ENCODE assay signal across 9 cellular contexts in the genomic region with DNA sequence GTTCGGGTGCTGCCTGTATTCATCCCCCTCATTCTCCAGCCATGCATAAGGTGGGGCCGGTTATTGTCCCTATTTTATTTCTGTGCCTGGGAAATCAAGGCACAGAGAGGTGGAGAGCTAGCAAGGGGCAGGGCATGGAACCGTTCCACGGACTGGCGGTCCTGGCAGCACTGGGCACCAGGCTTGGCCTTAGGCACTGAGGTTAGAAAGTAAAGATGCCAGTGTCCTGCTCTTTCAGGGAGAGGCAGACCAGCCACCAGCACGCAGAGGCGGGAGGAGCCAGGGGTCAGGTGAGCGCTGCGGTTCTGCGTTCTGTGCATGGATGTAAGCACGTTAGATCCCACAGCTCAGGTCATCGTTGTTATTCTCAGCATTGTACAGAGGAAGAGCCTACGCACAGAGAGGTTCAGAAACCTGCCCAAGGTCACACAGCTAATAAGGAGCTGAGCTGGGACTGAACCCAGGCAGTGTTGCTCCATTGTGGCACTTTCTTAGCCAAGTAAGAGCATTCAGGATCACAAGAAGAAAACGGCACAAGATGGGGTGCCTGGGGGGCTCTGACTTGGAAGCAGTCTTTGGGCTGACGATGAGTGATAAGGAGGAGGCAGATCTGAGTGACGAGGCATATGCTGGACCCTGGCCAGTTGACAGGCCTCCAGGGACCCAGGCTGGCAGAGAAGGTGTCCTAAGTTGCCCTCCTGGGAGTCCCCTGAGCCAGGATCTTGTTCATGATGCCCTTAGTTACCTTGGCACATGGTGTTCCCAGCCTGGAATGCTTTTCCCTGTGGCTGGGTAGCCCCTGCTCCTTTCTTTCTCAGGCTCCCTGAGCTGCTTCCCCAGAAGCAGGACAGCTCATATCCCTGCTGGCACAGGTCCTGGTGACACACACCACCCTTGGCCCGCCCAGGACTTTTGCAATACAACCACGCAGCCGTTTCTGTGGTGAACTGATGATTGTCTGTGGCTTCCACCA. TPM values are rescaled to one million over a fixed set of nuclear protein-coding genes. Genes with fewer than 3 reads are reported as not detected.
DNase-seq lines count a peak whose midpoint lies in the region; ATAC-seq and TF ChIP-seq lines count a peak whose summit lies in the region.
"Had no signal": no experiment of that assay in that cellular context is flagged by ENCODE, and none has a peak within 500 bp of the region (broad histone marks: within the 10 kb centered on the region; RNA-seq: fewer than 3 reads in every experiment).

No MANE protein-coding gene starts in this region.

- no peaks in the 10 kb centered on the region for H3K4me1 Mint-ChIP-seq in brain
- peaks cover 3% of the 10 kb centered on the region for H3K4me1 Mint-ChIP-seq in endothelial cell (ENCODE audit: unreplicated experiment)
- peaks cover 8% of the 10 kb centered on the region for H3K4me1 Mint-ChIP-seq in nephron progenitor cell

- H3K9me3 Mint-ChIP-seq in brain (no peaks in the 10 kb centered on the region), endothelial cell (ENCODE audit: unreplicated experiment) (no peaks in the 10 kb centered on the region), nephron progenitor cell (no peaks in the 10 kb centered on the region)

- H3K27ac Mint-ChIP-seq in brain (peak overlapping the region in 3 of 5 experiments; percentile 12 to 97 (median 87)), endothelial cell (ENCODE audit: unreplicated experiment) (no peak overlapping the region), nephron progenitor cell (no peak overlapping the region)

- peaks cover 17 to 47% (median 29%) of the 10 kb centered on the region in 4 donors for H3K4me1 ChIP-seq in upper lobe of left lung

- no peaks in the 10 kb centered on the region for H3K9me3 ChIP-seq in upper lobe of left lung

- H3K36me3 Mint-ChIP-seq in brain (peaks cover 30% of the 10 kb centered on the region), endothelial cell (ENCODE audit: low read depth, unreplicated experiment) (peaks cover 17% of the 10 kb centered on the region), nephron progenitor cell (ENCODE audit: low read depth) (peaks cover 14% of the 10 kb centered on the region)

- peak in 2 of 4 donors; percentile 65 to 69 for TF ChIP-seq EP300 in upper lobe of left lung (IDR thresholded peaks at IDR 0.05)

- WGBS in upper lobe of left lung, 2 donors, result 68 to 73% methylated on average over 14 to 19 of the region's 19 CpGs

- no peak for TF ChIP-seq POLR2A in upper lobe of left lung (IDR thresholded peaks at IDR 0.05)

- peak overlapping the region in 3 of 4 donors; percentile 43 to 76 (median 65) for H3K27ac ChIP-seq in upper lobe of left lung
- H3K27ac ChIP-seq: 22Rv1 had no signal

- peaks cover 0 to 51% (median 35%) of the 10 kb centered on the region in 4 donors for H3K36me3 ChIP-seq in upper lobe of left lung

- H3K4me3 Mint-ChIP-seq in brain (no peak overlapping the region), endothelial cell (ENCODE audit: unreplicated experiment) (no peak overlapping the region), nephron progenitor cell (no peak overlapping the region)

- DNase-seq in DMS 273 (lab: John Stamatoyannopoulos, UW; ENCODE audit: unreplicated experiment) (peak; percentile 39), DMS 273 treated with DMSO at 0.1 percent for 48 hours (lab: John Stamatoyannopoulos, UW) (no peak), kidney tubule cell (ENCODE audit: low spot score) (peak; percentile 87), upper lobe of left lung (peak; percentile 60 to 79), endothelial cell (ENCODE audit: low spot score) (no peak), OCI-M2 (lab: John Stamatoyannopoulos, UW; ENCODE audit: unreplicated experiment) (no peak), nephron progenitor cell (no peak)

- H3K27me3 ChIP-seq in upper lobe of left lung, result no peaks in the 10 kb centered on the region

- H3K4me3 ChIP-seq in upper lobe of left lung, result no peak overlapping the region

- TF ChIP-seq CTCF in brain (conservative IDR thresholded peaks at IDR 0.05), result no peak
- TF ChIP-seq CTCF in upper lobe of left lung (IDR thresholded peaks at IDR 0.05), result no peak
- TF ChIP-seq CTCF in endothelial cell (IDR thresholded peaks at IDR 0.05; ENCODE audit: unreplicated experiment), result no peak
- no peak for TF ChIP-seq CTCF in nephron progenitor cell (IDR thresholded peaks at IDR 0.05)

- peak in 1 of 2 donors; percentile 89 for ATAC-seq in upper lobe of left lung (ENCODE audit: low FRiP score in 2 of 2)

- H3K27me3 Mint-ChIP-seq in brain (peaks cover 3% of the 10 kb centered on the region), endothelial cell (ENCODE audit: unreplicated experiment) (peaks cover 9% of the 10 kb centered on the region), nephron progenitor cell (ENCODE audit: low read depth, poor library complexity) (peaks cover 6% of the 10 kb centered on the region)

RNA-seq across cellular contexts. Expression of a gene that starts 41.1 kb away (rescaled TPM):
- polyA plus RNA-seq in brain (ENCODE audit: insufficient read depth, low read depth, low replicate concordance), result 5.5 TPM
- total RNA-seq in upper lobe of left lung, result 10 to 100 TPM; 23.4 to 66.9 (median 48.3) TPM
- 55.2 TPM for total RNA-seq in endothelial cell (ENCODE audit: unreplicated experiment)

Comparison
In these comparisons a context has a peak if more than half of its experiments do, and no peak if none do; other contexts are left out.
1. DNase-seq: peak in DMS 273 (single experiment), kidney tubule cell (single experiment) and upper lobe of left lung (2 of 2); none in DMS 273 treated with DMSO at 0.1 percent for 48 hours (single experiment), endothelial cell (single experiment), OCI-M2 (single experiment) and nephron progenitor cell (single experiment).
2. H3K27ac Mint-ChIP-seq: peak in brain (3 of 5); none in endothelial cell (single experiment) and nephron progenitor cell (single experiment).